Comparison of ENCODE assay signal across 8 cellular contexts in genomic region chr2:64651590-64651989, GRCh38. TPM values are rescaled to one million over a fixed set of nuclear protein-coding genes. Genes with fewer than 3 reads are reported as not detected.
DNase-seq lines count a peak whose midpoint lies in the region; ATAC-seq and TF ChIP-seq lines count a peak whose summit lies in the region.

No MANE protein-coding gene starts in this region.

- intact Hi-C loops in esophagus muscularis mucosa (cut with DNase I) (loop anchor here (5.0 to 10.0 kb wide), 4 partner anchors 44 to 197 kb away; partner anchors contain the start of gene LGALSL), sigmoid colon (cut with DNase I) (loop anchor here (5.0 kb wide), 2 partner anchors 81 to 336 kb away; partner anchors contain the start of gene SLC1A4)

- H3K9me3 ChIP-seq in esophagus muscularis mucosa (peaks cover 0 to 3% (median 0%) of the 10 kb centered on the region in 4 donors), sigmoid colon (no peaks in the 10 kb centered on the region)

- H3K36me3 ChIP-seq in GM06990 (ENCODE audit: control insufficient read depth, insufficient read depth, low read length) (no peaks in the 10 kb centered on the region), esophagus muscularis mucosa (no peaks in the 10 kb centered on the region), sigmoid colon (no peaks in the 10 kb centered on the region)

- 40% methylated on average over 4 of the region's 4 CpGs for WGBS in esophagus muscularis mucosa
- 12 to 38% methylated on average over 4 of the region's 4 CpGs for WGBS in sigmoid colon, 2 donors

- TF ChIP-seq EP300 in esophagus muscularis mucosa (IDR thresholded peaks at IDR 0.05): no peak
- no peak for TF ChIP-seq EP300 in sigmoid colon (IDR thresholded peaks at IDR 0.05)

- DNase-seq in GM06990 (ENCODE audit: extremely low read depth, insufficient read length) (no peak), NCI-H526 treated with DMSO at 0.1 percent for 48 hours (lab: John Stamatoyannopoulos, UW) (peak; percentile 16), esophagus muscularis mucosa (ENCODE audit: extremely low spot score) (no peak), sigmoid colon (no peak), DMS153 (lab: John Stamatoyannopoulos, UW) (no peak), NCI-H1092 (lab: John Stamatoyannopoulos, UW) (no peak)

- TF ChIP-seq POLR2A in esophagus muscularis mucosa (IDR thresholded peaks at IDR 0.05; ENCODE audit: low read depth) (no peak), sigmoid colon (IDR thresholded peaks at IDR 0.05) (no peak)

- H3K27ac ChIP-seq in esophagus muscularis mucosa (replicated peaks in 1 of 4): peak overlapping the region in 3 of 4 donors; percentile 99 to 100 (median 99)
- peak overlapping the region; percentile 97 to 100 (median 100) for H3K27ac ChIP-seq in sigmoid colon

- H3K4me1 ChIP-seq in esophagus muscularis mucosa (peaks cover 40 to 69% (median 62%) of the 10 kb centered on the region in 4 donors), sigmoid colon (peaks cover 0 to 56% (median 42%) of the 10 kb centered on the region in 4 donors)

- no peak for ATAC-seq in GM21423 (IDR thresholded peaks at IDR 0.05; ENCODE audit: unreplicated experiment)
- no peak for ATAC-seq in HG02610 (IDR thresholded peaks at IDR 0.05; ENCODE audit: unreplicated experiment)

- H3K27me3 ChIP-seq in GM06990 (replicated peaks; ENCODE audit: control insufficient read depth, insufficient read depth, low read length) (no peaks in the 10 kb centered on the region), esophagus muscularis mucosa (no peaks in the 10 kb centered on the region), sigmoid colon (no peaks in the 10 kb centered on the region)

- no peak for TF ChIP-seq CTCF in GM06990 (IDR thresholded peaks at IDR 0.05; ENCODE audit: insufficient read depth, low read length, poor library complexity, severe bottlenecking)
- TF ChIP-seq CTCF in esophagus muscularis mucosa (IDR thresholded peaks at IDR 0.05): no peak
- TF ChIP-seq CTCF in sigmoid colon (IDR thresholded peaks at IDR 0.05): no peak

- H3K4me3 ChIP-seq in GM06990 (replicated peaks; ENCODE audit: low read depth, low read length): peak overlapping the region; percentile 96
- no peak overlapping the region for H3K4me3 ChIP-seq in esophagus muscularis mucosa
- H3K4me3 ChIP-seq in sigmoid colon: no peak overlapping the region

RNA-seq across cellular contexts. Expression of gene SERTAD2, which starts 2.1 kb away (rescaled TPM):
- total RNA-seq in esophagus muscularis mucosa (10 to 100 TPM; 12.1 to 18.1 (median 14.3) TPM), sigmoid colon (10 to 100 TPM in 2 of 4 donors, 1 to 10 TPM in 2; 7.2 to 14.3 (median 10.5) TPM)
- polyA plus RNA-seq in sigmoid colon: 10 to 100 TPM in 1 of 3 donors, 1 to 10 TPM in 2; 6.9 to 13.8 (median 8.4) TPM
